In the genomic region with DNA sequence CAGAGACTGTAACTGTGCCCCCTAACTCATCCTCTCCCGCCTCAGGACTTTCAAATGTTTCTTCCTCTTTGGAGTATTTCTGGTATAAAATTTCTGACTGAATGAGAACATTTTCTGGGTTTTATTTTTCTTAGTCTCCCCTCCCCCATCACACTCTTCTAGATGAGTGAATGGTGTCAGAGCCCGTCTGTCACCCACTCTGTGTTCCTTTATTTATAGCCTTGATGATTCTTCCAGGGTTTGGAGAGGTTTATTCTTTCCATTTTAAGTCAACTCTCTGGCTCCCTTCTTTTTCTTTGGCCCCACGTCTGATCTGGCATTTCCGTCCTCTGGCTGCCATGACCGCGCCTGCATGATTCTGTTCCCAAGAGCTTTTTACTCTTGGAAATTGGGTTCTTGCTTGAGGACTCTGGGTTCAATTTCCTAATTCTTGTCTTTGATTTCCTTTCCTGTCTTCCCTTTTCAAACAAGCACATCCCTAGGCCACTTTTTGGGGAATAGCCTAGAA, we compare ENCODE assay signal across 25 cellular contexts.
"Had no signal": no experiment of that assay in that cellular context is flagged by ENCODE, and none has a peak within 500 bp of the region (broad histone marks: within the 10 kb centered on the region; RNA-seq: fewer than 3 reads in every experiment).

No MANE protein-coding gene starts in this region.

- H3K27ac ChIP-seq: body of pancreas had no signal

- H3K4me1 Mint-ChIP-seq: activated B cell treated with CpG ODN at 0.5 μM for 24 hours; activated CD4-positive, alpha-beta T cell treated with anti-CD3 and anti-CD28 coated beads, Interleukin-2, amount 10 ng/mL, durations not matched to agents 24 days and 14 days; activated CD8-positive, alpha-beta memory T cell treated with anti-CD3 and anti-CD28 coated beads, Interleukin-2, amount 10 ng/mL, durations not matched to agents 7 days and 5 days had no signal

- H3K4me3 ChIP-seq: body of pancreas, K562 had no signal

- H3K36me3 Mint-ChIP-seq: activated CD8-positive, alpha-beta memory T cell treated with anti-CD3 and anti-CD28 coated beads, Interleukin-2, amount 10 ng/mL, durations not matched to agents 7 days and 5 days; activated naive CD4-positive, alpha-beta T cell treated with anti-CD3 and anti-CD28 coated beads, Interleukin-2, amount 50 U/mL, for 72 hours had no signal

- H3K27ac Mint-ChIP-seq: activated B cell treated with CpG ODN at 0.5 μM for 24 hours; activated CD4-positive, alpha-beta T cell treated with anti-CD3 and anti-CD28 coated beads, Interleukin-2, amount 10 ng/mL, durations not matched to agents 24 days and 14 days; activated CD8-positive, alpha-beta memory T cell treated with anti-CD3 and anti-CD28 coated beads, Interleukin-2, amount 10 ng/mL, durations not matched to agents 7 days and 5 days; activated naive CD4-positive, alpha-beta T cell treated with anti-CD3 and anti-CD28 coated beads, Interleukin-2, amount 50 U/mL, for 72 hours; activated T-cell treated with anti-CD3 and anti-CD28 coated beads, Interleukin-2, amount 50 U/mL, for 24 hours; activated T-helper 1 cell treated with anti-CD3 and anti-CD28 coated beads, Interleukin-12 subunit alpha, Interleukin-12 subunit beta, Interleukin-2, Interleukin-4 antibody, amounts not matched to agents 30 ng/mL and 10 ng/mL and 1 ng/mL, durations not matched to agents 14 hours and 24 hours and 36 hours had no signal

- H3K9me3 ChIP-seq: body of pancreas had no signal

- H3K9me3 Mint-ChIP-seq: activated B cell treated with CpG ODN at 0.5 μM for 24 hours; activated CD4-positive, alpha-beta T cell treated with anti-CD3 and anti-CD28 coated beads, Interleukin-2, amount 10 ng/mL, durations not matched to agents 24 days and 14 days; activated naive CD4-positive, alpha-beta T cell treated with anti-CD3 and anti-CD28 coated beads, Interleukin-2, amount 50 U/mL, for 72 hours; activated T-cell treated with anti-CD3 and anti-CD28 coated beads, Interleukin-2, amount 50 U/mL, for 24 hours; activated T-helper 1 cell treated with anti-CD3 and anti-CD28 coated beads, Interleukin-12 subunit alpha, Interleukin-12 subunit beta, Interleukin-2, Interleukin-4 antibody, amounts not matched to agents 30 ng/mL and 10 ng/mL and 1 ng/mL, durations not matched to agents 14 hours and 24 hours and 36 hours had no signal

- H3K4me3 Mint-ChIP-seq: activated B cell treated with CpG ODN at 0.5 μM for 24 hours; activated CD4-positive, alpha-beta T cell treated with anti-CD3 and anti-CD28 coated beads, Interleukin-2, amount 10 ng/mL, durations not matched to agents 24 days and 14 days; activated CD8-positive, alpha-beta memory T cell treated with anti-CD3 and anti-CD28 coated beads, Interleukin-2, amount 10 ng/mL, durations not matched to agents 7 days and 5 days; activated T-cell treated with anti-CD3 and anti-CD28 coated beads, Interleukin-2, amount 50 U/mL, for 24 hours; activated T-helper 1 cell treated with anti-CD3 and anti-CD28 coated beads, Interleukin-12 subunit alpha, Interleukin-12 subunit beta, Interleukin-2, Interleukin-4 antibody, amounts not matched to agents 30 ng/mL and 10 ng/mL and 1 ng/mL, durations not matched to agents 14 hours and 24 hours and 36 hours had no signal

- DNase-seq: activated B cell treated with CpG ODN at 0.5 μM for 24 hours; activated CD4-positive, alpha-beta T cell treated with anti-CD3 and anti-CD28 coated beads for 1 hour; activated CD4-positive, alpha-beta T cell treated with anti-CD3 and anti-CD28 coated beads, Interleukin-2, amount 10 ng/mL, durations not matched to agents 24 days and 14 days; activated CD4-positive, alpha-beta T cell treated with anti-CD3 and anti-CD28 coated beads, Interleukin-2, amount 50 U/mL, for 48 hours; activated CD8-positive, alpha-beta memory T cell treated with anti-CD3 and anti-CD28 coated beads, Interleukin-2, amount 10 ng/mL, durations not matched to agents 7 days and 5 days; activated effector memory CD4-positive, alpha-beta T cell treated with Interleukin-2 at 50 U/mL for 16 hours; activated naive CD4-positive, alpha-beta T cell; activated T-cell treated with anti-CD3 and anti-CD28 coated beads, Interleukin-2, amount 50 U/mL, for 24 hours; body of pancreas; Karpas-422; MM.1S; NCI-H1105; NCI-H1436 treated with DMSO at 0.1 percent for 48 hours; NCI-H187; NCI-H2081; NCI-H2227 treated with DMSO at 0.1 percent for 48 hours; NCI-H446 treated with DMSO at 0.1 percent for 48 hours; NCI-H524 treated with DMSO at 0.1 percent for 48 hours; NK-92 treated with Interleukin-12 subunit alpha and Interleukin-12 subunit beta, amount 100 ng/mL, for 24 hours; SHP77 treated with DMSO at 0.1 percent for 48 hours; T-helper 2 cell; T1000 had no signal

- H3K27me3 ChIP-seq: body of pancreas had no signal
